1 cellular context compared by ENCODE assay signal in genomic region chr4:185332575-185333464, GRCh38.
TF ChIP-seq lines count a peak whose summit lies in the region.

No MANE protein-coding gene starts in this region.

TF ChIP-seq in HepG2, 621 proteins besides CTCF, POLR2A, EP300 and RAD21 (continued from another document and continues in another):
- TF ChIP-seq CEBPG (CRISPR knock-in tag; IDR thresholded peaks at IDR 0.05) (peak; percentile 45; the same call in 1 of the 2 replicates), ZNF776 (CRISPR knock-in tag; IDR thresholded peaks at IDR 0.05) (no peak), ZBTB1 (CRISPR knock-in tag; IDR thresholded peaks at IDR 0.05; ENCODE audit: borderline replicate concordance) (no peak), TFDP1 (CRISPR knock-in tag; IDR thresholded peaks at IDR 0.05; ENCODE audit: borderline replicate concordance) (no peak), ZNF788 (CRISPR knock-in tag; IDR thresholded peaks at IDR 0.05; ENCODE audit: borderline replicate concordance) (no peak), FOXA3 (CRISPR knock-in tag; IDR thresholded peaks at IDR 0.05) (peak; percentile 66; the same call in 1 of the 2 replicates), POGZ (CRISPR knock-in tag; IDR thresholded peaks at IDR 0.05) (no peak), ZBTB3 (CRISPR knock-in tag; IDR thresholded peaks at IDR 0.05; ENCODE audit: borderline replicate concordance, low read depth) (no peak), ZNF670 (CRISPR knock-in tag; IDR thresholded peaks at IDR 0.05; ENCODE audit: borderline replicate concordance) (no peak), NCOA5 (CRISPR knock-in tag; IDR thresholded peaks at IDR 0.05) (no peak), ZNF253 (CRISPR knock-in tag; IDR thresholded peaks at IDR 0.05; ENCODE audit: borderline replicate concordance) (no peak), ERF (CRISPR knock-in tag; IDR thresholded peaks at IDR 0.05) (no peak), TOPORS (CRISPR knock-in tag; IDR thresholded peaks at IDR 0.05) (no peak), SP4 (CRISPR knock-in tag; IDR thresholded peaks at IDR 0.05) (no peak), HNF1A (IDR thresholded peaks at IDR 0.05; ENCODE audit: low read depth) (peak; percentile 28; the same call in 1 of the 2 replicates), HNF1A (CRISPR knock-in tag; IDR thresholded peaks at IDR 0.05; ENCODE audit: borderline replicate concordance) (no peak), ZNF33A (CRISPR knock-in tag; IDR thresholded peaks at IDR 0.05; ENCODE audit: borderline replicate concordance) (no peak), MTF2 (CRISPR knock-in tag; IDR thresholded peaks at IDR 0.05; ENCODE audit: borderline replicate concordance) (no peak), ELF3 (CRISPR knock-in tag; IDR thresholded peaks at IDR 0.05) (peak; percentile 35; the same call in 1 of the 2 replicates), TCF7L2 (IDR thresholded peaks at IDR 0.05; ENCODE audit: low read depth, low read length) (peak; percentile 82), ZMAT3 (CRISPR knock-in tag; conservative IDR thresholded peaks at IDR 0.05) (no peak), ZFP36 (IDR thresholded peaks at IDR 0.05; ENCODE audit: borderline replicate concordance, low read depth, low read length, partially characterized antibody) (no peak), CHD2 (IDR thresholded peaks at IDR 0.05; ENCODE audit: low read depth, low read length) (no peak), ZNF772 (CRISPR knock-in tag; IDR thresholded peaks at IDR 0.05) (no peak), ZNF766 (CRISPR knock-in tag; IDR thresholded peaks at IDR 0.05; ENCODE audit: borderline replicate concordance) (no peak), GFI1 (CRISPR knock-in tag; IDR thresholded peaks at IDR 0.05; ENCODE audit: borderline replicate concordance) (peak; percentile 66; the same call in 1 of the 2 replicates), ZC3H13 (CRISPR knock-in tag; IDR thresholded peaks at IDR 0.05) (no peak), ZBTB7B (CRISPR knock-in tag; IDR thresholded peaks at IDR 0.05) (no peak), ZNF614 (CRISPR knock-in tag; IDR thresholded peaks at IDR 0.05; ENCODE audit: borderline replicate concordance) (no peak), DDIT3 (CRISPR knock-in tag; IDR thresholded peaks at IDR 0.05) (no peak), HDAC1 (CRISPR knock-in tag; IDR thresholded peaks at IDR 0.05) (no peak), HNF4A (CRISPR knock-in tag; IDR thresholded peaks at IDR 0.05) (peak; percentile 69), BORCS8-MEF2B (CRISPR knock-in tag; IDR thresholded peaks at IDR 0.05) (no peak), NPAS2 (CRISPR knock-in tag; IDR thresholded peaks at IDR 0.05; ENCODE audit: borderline replicate concordance) (no peak), KAT8 (CRISPR knock-in tag; IDR thresholded peaks at IDR 0.05) (peak; percentile 30; the same call in 1 of the 2 replicates), KDM3A (CRISPR knock-in tag; IDR thresholded peaks at IDR 0.05; ENCODE audit: low read depth) (no peak), KDM5A (IDR thresholded peaks at IDR 0.05; ENCODE audit: borderline replicate concordance, low read length) (no peak), CBX5 (CRISPR knock-in tag; IDR thresholded peaks at IDR 0.05; ENCODE audit: borderline replicate concordance) (no peak), ZNF329 (CRISPR knock-in tag; IDR thresholded peaks at IDR 0.05; ENCODE audit: low read depth) (no peak), ZNF414 (CRISPR knock-in tag; IDR thresholded peaks at IDR 0.05) (no peak)
- TF ChIP-seq, protein P1, sequence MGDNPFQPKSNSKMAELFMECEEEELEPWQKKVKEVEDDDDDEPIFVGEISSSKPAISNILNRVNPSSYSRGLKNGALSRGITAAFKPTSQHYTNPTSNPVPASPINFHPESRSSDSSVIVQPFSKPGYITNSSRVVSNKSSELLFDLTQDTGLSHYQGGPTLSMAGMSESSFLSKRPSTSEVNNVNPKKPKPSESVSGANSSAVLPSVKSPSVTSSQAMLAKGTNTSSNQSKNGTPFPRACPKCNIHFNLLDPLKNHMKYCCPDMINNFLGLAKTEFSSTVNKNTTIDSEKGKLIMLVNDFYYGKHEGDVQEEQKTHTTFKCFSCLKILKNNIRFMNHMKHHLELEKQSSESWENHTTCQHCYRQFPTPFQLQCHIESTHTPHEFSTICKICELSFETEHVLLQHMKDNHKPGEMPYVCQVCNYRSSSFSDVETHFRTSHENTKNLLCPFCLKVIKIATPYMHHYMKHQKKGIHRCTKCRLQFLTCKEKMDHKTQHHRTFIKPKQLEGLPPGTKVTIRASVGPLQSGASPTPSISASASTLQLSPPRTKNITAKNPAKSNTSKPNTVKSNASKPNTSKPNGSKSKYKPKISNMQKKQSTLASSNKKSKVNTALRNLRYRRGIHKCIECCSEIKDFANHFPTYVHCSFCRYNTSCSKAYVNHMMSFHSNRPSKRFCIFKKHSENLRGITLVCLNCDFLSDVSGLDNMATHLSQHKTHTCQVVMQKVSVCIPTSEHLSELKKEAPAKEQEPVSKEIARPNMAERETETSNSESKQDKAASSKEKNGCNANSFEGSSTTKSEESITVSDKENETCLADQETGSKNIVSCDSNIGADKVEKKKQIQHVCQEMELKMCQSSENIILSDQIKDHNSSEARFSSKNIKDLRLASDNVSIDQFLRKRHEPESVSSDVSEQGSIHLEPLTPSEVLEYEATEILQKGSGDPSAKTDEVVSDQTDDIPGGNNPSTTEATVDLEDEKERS (CRISPR knock-in tag; IDR thresholded peaks at IDR 0.05) = no peak
- TF ChIP-seq, protein P2, sequence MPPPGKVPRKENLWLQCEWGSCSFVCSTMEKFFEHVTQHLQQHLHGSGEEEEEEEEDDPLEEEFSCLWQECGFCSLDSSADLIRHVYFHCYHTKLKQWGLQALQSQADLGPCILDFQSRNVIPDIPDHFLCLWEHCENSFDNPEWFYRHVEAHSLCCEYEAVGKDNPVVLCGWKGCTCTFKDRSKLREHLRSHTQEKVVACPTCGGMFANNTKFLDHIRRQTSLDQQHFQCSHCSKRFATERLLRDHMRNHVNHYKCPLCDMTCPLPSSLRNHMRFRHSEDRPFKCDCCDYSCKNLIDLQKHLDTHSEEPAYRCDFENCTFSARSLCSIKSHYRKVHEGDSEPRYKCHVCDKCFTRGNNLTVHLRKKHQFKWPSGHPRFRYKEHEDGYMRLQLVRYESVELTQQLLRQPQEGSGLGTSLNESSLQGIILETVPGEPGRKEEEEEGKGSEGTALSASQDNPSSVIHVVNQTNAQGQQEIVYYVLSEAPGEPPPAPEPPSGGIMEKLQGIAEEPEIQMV (CRISPR knock-in tag; IDR thresholded peaks at IDR 0.05; ENCODE audit: low read depth) = no peak
- TF ChIP-seq, protein P3, sequence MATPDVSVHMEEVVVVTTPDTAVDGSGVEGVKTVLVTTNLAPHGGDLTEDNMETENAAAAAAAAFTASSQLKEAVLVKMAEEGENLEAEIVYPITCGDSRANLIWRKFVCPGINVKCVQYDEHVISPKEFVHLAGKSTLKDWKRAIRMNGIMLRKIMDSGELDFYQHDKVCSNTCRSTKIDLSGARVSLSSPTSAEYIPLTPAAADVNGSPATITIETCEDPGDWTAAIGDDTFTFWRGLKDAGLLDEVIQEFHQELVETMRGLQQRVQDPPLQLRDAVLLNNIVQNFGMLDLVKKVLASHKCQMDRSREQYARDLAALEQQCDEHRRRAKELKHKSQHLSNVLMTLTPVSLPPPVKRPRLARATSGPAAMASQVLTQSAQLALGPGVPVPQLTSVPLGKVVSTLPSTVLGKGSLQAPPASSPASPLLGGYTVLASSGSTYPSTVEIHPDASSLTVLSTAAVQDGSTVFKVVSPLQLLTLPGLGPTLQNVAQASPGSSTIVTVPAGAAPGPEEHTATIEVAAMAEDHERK (CRISPR knock-in tag; IDR thresholded peaks at IDR 0.05; ENCODE audit: low read depth) = no peak
- TF ChIP-seq, protein P4, sequence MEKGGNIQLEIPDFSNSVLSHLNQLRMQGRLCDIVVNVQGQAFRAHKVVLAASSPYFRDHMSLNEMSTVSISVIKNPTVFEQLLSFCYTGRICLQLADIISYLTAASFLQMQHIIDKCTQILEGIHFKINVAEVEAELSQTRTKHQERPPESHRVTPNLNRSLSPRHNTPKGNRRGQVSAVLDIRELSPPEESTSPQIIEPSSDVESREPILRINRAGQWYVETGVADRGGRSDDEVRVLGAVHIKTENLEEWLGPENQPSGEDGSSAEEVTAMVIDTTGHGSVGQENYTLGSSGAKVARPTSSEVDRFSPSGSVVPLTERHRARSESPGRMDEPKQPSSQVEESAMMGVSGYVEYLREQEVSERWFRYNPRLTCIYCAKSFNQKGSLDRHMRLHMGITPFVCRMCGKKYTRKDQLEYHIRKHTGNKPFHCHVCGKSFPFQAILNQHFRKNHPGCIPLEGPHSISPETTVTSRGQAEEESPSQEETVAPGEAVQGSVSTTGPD (CRISPR knock-in tag; IDR thresholded peaks at IDR 0.05) = no peak
- TF ChIP-seq, protein P5, sequence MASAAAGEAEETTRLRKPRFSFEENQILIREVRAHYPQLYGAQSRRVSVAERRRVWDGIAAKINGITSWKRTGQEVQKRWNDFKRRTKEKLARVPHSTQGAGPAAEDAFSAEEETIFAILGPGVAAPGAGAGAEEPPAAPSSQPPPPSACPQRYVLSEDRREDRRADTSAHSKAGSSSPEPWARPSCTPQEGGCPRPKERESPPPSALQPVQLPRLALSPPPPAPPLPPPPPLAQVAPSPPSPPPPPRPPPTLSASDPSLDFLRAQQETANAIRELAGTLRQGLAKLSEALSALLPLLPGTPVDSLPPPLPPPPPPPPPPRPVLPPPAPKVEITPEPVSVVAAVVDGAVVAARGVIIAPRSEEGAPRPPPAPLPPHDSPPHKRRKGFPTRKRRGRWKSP (CRISPR knock-in tag; IDR thresholded peaks at IDR 0.05) = no peak
- TF ChIP-seq, protein P6, sequence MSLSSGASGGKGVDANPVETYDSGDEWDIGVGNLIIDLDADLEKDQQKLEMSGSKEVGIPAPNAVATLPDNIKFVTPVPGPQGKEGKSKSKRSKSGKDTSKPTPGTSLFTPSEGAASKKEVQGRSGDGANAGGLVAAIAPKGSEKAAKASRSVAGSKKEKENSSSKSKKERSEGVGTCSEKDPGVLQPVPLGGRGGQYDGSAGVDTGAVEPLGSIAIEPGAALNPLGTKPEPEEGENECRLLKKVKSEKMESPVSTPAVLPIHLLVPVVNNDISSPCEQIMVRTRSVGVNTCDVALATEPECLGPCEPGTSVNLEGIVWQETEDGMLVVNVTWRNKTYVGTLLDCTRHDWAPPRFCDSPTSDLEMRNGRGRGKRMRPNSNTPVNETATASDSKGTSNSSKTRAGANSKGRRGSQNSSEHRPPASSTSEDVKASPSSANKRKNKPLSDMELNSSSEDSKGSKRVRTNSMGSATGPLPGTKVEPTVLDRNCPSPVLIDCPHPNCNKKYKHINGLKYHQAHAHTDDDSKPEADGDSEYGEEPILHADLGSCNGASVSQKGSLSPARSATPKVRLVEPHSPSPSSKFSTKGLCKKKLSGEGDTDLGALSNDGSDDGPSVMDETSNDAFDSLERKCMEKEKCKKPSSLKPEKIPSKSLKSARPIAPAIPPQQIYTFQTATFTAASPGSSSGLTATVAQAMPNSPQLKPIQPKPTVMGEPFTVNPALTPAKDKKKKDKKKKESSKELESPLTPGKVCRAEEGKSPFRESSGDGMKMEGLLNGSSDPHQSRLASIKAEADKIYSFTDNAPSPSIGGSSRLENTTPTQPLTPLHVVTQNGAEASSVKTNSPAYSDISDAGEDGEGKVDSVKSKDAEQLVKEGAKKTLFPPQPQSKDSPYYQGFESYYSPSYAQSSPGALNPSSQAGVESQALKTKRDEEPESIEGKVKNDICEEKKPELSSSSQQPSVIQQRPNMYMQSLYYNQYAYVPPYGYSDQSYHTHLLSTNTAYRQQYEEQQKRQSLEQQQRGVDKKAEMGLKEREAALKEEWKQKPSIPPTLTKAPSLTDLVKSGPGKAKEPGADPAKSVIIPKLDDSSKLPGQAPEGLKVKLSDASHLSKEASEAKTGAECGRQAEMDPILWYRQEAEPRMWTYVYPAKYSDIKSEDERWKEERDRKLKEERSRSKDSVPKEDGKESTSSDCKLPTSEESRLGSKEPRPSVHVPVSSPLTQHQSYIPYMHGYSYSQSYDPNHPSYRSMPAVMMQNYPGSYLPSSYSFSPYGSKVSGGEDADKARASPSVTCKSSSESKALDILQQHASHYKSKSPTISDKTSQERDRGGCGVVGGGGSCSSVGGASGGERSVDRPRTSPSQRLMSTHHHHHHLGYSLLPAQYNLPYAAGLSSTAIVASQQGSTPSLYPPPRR (CRISPR knock-in tag; IDR thresholded peaks at IDR 0.05; ENCODE audit: borderline replicate concordance) = no peak
